8 cellular contexts compared by ENCODE assay signal in genomic region chr10:121928528-121928884, GRCh38.
DNase-seq lines count a peak whose midpoint lies in the region; ATAC-seq and TF ChIP-seq lines count a peak whose summit lies in the region.

No MANE protein-coding gene starts in this region.

- H2AFZ ChIP-seq in SU-DHL-6 (ENCODE audit: low read depth, low read length, severe bottlenecking) = peak overlapping the region; percentile 83

- no peaks in the 10 kb centered on the region for H3K27me3 Mint-ChIP-seq in activated T-cell treated with anti-CD3 and anti-CD28 coated beads, Interleukin-2, amount 50 U/mL, for 24 hours

- H3K9me3 ChIP-seq in SU-DHL-6 (ENCODE audit: insufficient read depth, low read length) = no peaks in the 10 kb centered on the region
- no peaks in the 10 kb centered on the region for H3K9me3 ChIP-seq in neutrophil

- no peaks in the 10 kb centered on the region for H4K20me1 ChIP-seq in SU-DHL-6 (ENCODE audit: low read depth, low read length)

- TF ChIP-seq CTCF in SU-DHL-6 (IDR thresholded peaks at IDR 0.05; ENCODE audit: insufficient read depth, low read length, poor library complexity, severe bottlenecking) = no peak
- TF ChIP-seq CTCF in fibroblast of mammary gland (conservative IDR thresholded peaks at IDR 0.05; ENCODE audit: control insufficient read depth, insufficient read depth, low read depth, low read length) = no peak
- TF ChIP-seq CTCF in neutrophil (IDR thresholded peaks at IDR 0.05) = no peak

- no peaks in the 10 kb centered on the region for H3K9me3 Mint-ChIP-seq in activated T-cell treated with anti-CD3 and anti-CD28 coated beads, Interleukin-2, amount 50 U/mL, for 24 hours

- peak overlapping the region; percentile 95 for H3K4me3 Mint-ChIP-seq in activated T-cell treated with anti-CD3 and anti-CD28 coated beads, Interleukin-2, amount 50 U/mL, for 24 hours

- peak overlapping the region; percentile 97 for H3K27ac Mint-ChIP-seq in activated T-cell treated with anti-CD3 and anti-CD28 coated beads, Interleukin-2, amount 50 U/mL, for 24 hours

- peaks cover 43% of the 10 kb centered on the region for H3K36me3 Mint-ChIP-seq in activated T-cell treated with anti-CD3 and anti-CD28 coated beads, Interleukin-2, amount 50 U/mL, for 24 hours (ENCODE audit: low read depth)

- H3K27me3 ChIP-seq in SU-DHL-6 (ENCODE audit: low read length) = no peaks in the 10 kb centered on the region
- H3K27me3 ChIP-seq in neutrophil = no peaks in the 10 kb centered on the region

- H3K9ac ChIP-seq in SU-DHL-6 (ENCODE audit: low read length) = peak overlapping the region; percentile 95

- peak overlapping the region; percentile 67 for H3K4me2 ChIP-seq in SU-DHL-6 (ENCODE audit: low read depth, low read length, poor library complexity, severe bottlenecking)

- peaks cover 25% of the 10 kb centered on the region for H3K79me2 ChIP-seq in SU-DHL-6 (ENCODE audit: insufficient read depth, low read length)

- H3K27ac ChIP-seq in SU-DHL-6 (ENCODE audit: low read depth, low read length) (peak overlapping the region; percentile 53; the same call in 1 of the 2 replicates), neutrophil (peak overlapping the region; percentile 90)

- H3K4me1 ChIP-seq in neutrophil (ENCODE audit: control insufficient read depth in 1 of 2, insufficient read depth in 1 of 2, low read depth in 1 of 2, low read length in 1 of 2) = peaks cover 27 to 28% of the 10 kb centered on the region in 2 experiments

- peak; percentile 24 for ATAC-seq in HG02938 (IDR thresholded peaks at IDR 0.05; ENCODE audit: unreplicated experiment)

- H3F3A ChIP-seq in SU-DHL-6 (ENCODE audit: insufficient read depth) = no peaks in the 10 kb centered on the region

- H3K9me2 ChIP-seq in SU-DHL-6 (replicated peaks; ENCODE audit: insufficient read depth, low read length) = no peaks in the 10 kb centered on the region

- peak overlapping the region; percentile 87 for H3K4me3 ChIP-seq in SU-DHL-6 (ENCODE audit: insufficient read depth, low read length, poor library complexity, severe bottlenecking)
- H3K4me3 ChIP-seq in fibroblast of mammary gland (ENCODE audit: control insufficient read depth, low read depth, low read length) = peak overlapping the region; percentile 77
- H3K4me3 ChIP-seq in neutrophil (ENCODE audit: low read depth in 1 of 2, low read length in 1 of 2) = peak overlapping the region; percentile 98

- H3K36me3 ChIP-seq in SU-DHL-6 (ENCODE audit: low read length) (no peaks in the 10 kb centered on the region), neutrophil (no peaks in the 10 kb centered on the region)

- no peak for DNase-seq in activated T-cell treated with anti-CD3 and anti-CD28 coated beads, Interleukin-2, amount 50 U/mL, for 24 hours
- no peak for DNase-seq in activated T-cell treated with anti-CD3 and anti-CD28 coated beads, Interleukin-2, amount 50 U/mL, for 48 hours
- peak; percentile 33 for DNase-seq in fibroblast of mammary gland (ENCODE audit: low read depth)
- no peak for DNase-seq in T1000 (lab: John Stamatoyannopoulos, UW)
- no peak for DNase-seq in GM19240 (ENCODE audit: insufficient read length, low spot score)

- peaks cover 29% of the 10 kb centered on the region for H3K4me1 Mint-ChIP-seq in activated T-cell treated with anti-CD3 and anti-CD28 coated beads, Interleukin-2, amount 50 U/mL, for 24 hours (ENCODE audit: low read depth)
